19 cellular contexts compared by ENCODE assay signal in the genomic region with DNA sequence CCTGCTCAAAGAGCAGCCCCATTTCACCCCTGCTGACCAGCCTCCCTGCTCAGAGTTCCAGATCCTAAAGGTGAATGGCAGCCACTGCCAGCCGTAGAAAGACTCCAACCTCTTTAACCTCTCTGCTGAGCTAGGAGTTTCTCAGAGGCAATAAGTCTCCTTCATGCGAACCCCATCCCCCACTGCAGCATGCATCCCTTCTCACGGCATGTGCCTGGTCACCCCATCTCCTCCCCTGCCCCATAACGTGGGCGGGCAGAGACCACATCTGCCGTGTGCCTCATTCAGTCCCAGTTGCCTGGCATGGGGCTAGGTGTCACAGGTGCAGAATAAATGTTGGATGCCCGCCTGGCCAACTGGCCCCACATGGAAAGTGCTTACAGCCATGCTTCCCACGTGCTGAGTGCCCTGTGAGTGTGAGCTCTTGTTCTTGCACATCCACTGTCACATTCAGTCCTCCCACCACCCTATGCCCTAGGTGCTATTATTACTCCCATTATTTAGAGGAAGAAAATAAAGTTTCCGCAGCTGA. TPM values are rescaled to one million over a fixed set of nuclear protein-coding genes. Genes with fewer than 3 reads are reported as not detected.
"Had no signal": no experiment of that assay in that cellular context is flagged by ENCODE, and none has a peak within 500 bp of the region (broad histone marks: within the 10 kb centered on the region; RNA-seq: fewer than 3 reads in every experiment).

No MANE protein-coding gene starts in this region.

- H3K4me3 ChIP-seq: dorsolateral prefrontal cortex, heart left ventricle, ovary, right atrium auricular region, thyroid gland, uterus had no signal

- DNase-seq: cortex of kidney; effector memory CD4-positive, alpha-beta T cell; heart left ventricle; hippocampal formation; kidney glomerular epithelial cell; naive thymus-derived CD8-positive, alpha-beta T cell; nucleus accumbens; ovary; small intestine; stimulated activated CD4-positive, alpha-beta T cell treated with anti-CD3 and anti-CD28 coated beads, Interleukin-12 subunit alpha, Interleukin-12 subunit beta, amount 100 ng/mL, for 4 hours; stimulated activated naive CD4-positive, alpha-beta T cell treated with Interleukin-2 at 50 U/mL for 16 hours; thyroid gland; uterus had no signal

- H3K4me3 Mint-ChIP-seq: naive thymus-derived CD8-positive, alpha-beta T cell; type B pancreatic cell had no signal

- H3K4me1 Mint-ChIP-seq: naive thymus-derived CD8-positive, alpha-beta T cell had no signal

- H3K36me3 ChIP-seq: heart left ventricle, ovary, right atrium auricular region, thyroid gland, uterus had no signal

- H3K27ac ChIP-seq: heart left ventricle, ovary, right atrium auricular region, thyroid gland, uterus had no signal

- H3K27me3 ChIP-seq: ovary, right atrium auricular region, thyroid gland, uterus had no signal

- H3K36me3 Mint-ChIP-seq: naive thymus-derived CD8-positive, alpha-beta T cell; type B pancreatic cell had no signal

- ATAC-seq: esophagus mucosa; heart left ventricle; naive thymus-derived CD8-positive, alpha-beta T cell had no signal

- H3K9me3 ChIP-seq: heart left ventricle, ovary, right atrium auricular region, thyroid gland, uterus had no signal

- H3K9me3 Mint-ChIP-seq: naive thymus-derived CD8-positive, alpha-beta T cell; type B pancreatic cell had no signal

- H3K4me1 ChIP-seq: heart left ventricle, right atrium auricular region, thyroid gland, uterus had no signal

- H3K27ac Mint-ChIP-seq: naive thymus-derived CD8-positive, alpha-beta T cell; type B pancreatic cell had no signal

RNA-seq across cellular contexts. Expression of a gene that starts 43.5 kb away (rescaled TPM):
- total RNA-seq: fibroblast of lung; lung microvascular endothelial cell; naive thymus-derived CD8-positive, alpha-beta T cell had no signal
